8 cellular contexts compared by ENCODE assay signal in the genomic region with DNA sequence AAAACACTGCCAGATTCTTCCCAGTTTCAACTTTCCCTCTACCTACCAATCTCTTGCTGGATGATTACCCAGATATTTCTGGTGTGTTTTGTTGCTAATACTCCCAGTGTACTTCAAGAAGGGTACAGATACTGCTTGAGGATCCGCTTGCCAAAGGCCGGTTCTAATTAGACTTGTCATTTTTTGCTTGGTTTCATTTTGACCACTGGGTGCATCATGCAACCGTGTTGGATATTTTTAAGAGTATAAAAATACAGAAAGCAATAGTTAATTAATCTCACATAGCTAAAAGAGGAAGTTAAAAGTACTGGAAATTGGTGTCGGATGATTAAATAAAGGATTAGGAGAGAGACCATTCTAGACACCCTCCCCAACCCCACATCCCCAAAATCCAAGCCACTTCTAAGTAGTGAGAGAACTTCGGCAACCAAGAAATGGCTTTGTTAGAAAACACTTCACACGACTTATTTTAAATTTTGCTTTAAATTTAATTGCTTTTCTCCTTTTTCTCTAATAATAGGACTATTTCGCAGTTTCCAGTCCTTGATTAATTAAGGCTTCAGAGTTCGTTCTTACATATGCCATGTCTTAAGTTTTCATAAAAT. TPM values are rescaled to one million over a fixed set of nuclear protein-coding genes. Genes with fewer than 3 reads are reported as not detected.
DNase-seq lines count a peak whose midpoint lies in the region; ATAC-seq and TF ChIP-seq lines count a peak whose summit lies in the region.

No MANE protein-coding gene starts in this region.

- no peaks in the 10 kb centered on the region for H3K36me3 Mint-ChIP-seq in activated CD8-positive, alpha-beta T cell treated with anti-CD3 and anti-CD28 coated beads for 36 hours (ENCODE audit: low read depth)

- no peaks in the 10 kb centered on the region for H3K9me3 Mint-ChIP-seq in activated CD8-positive, alpha-beta T cell treated with anti-CD3 and anti-CD28 coated beads for 36 hours

- peaks cover 9% of the 10 kb centered on the region; the same call in 1 of the 2 replicates for H3K4me1 ChIP-seq in iPS-20b (ENCODE audit: insufficient read depth, low read length)

- no peak overlapping the region for H3K27ac ChIP-seq in iPS-20b (ENCODE audit: low read length)
- H3K27ac ChIP-seq in substantia nigra (ENCODE audit: low read depth, low read length, poor library complexity, severe bottlenecking) = peak overlapping the region; percentile 95

- H3K4me3 ChIP-seq in iPS-20b (ENCODE audit: low read length) = peak overlapping the region; percentile 62; the same call in 1 of the 2 replicates

- H3K4me3 Mint-ChIP-seq in activated CD8-positive, alpha-beta T cell treated with anti-CD3 and anti-CD28 coated beads for 36 hours = peak overlapping the region; percentile 88

- DNase-seq in Caki2 (ENCODE audit: low read depth) (peak; percentile 71), HT-29 (ENCODE audit: low spot score) (peak; percentile 18), substantia nigra (lab: John Stamatoyannopoulos, UW) (no peak), NCI-H524 treated with DMSO at 0.1 percent for 48 hours (lab: John Stamatoyannopoulos, UW) (no peak)
- no peak for DNase-seq in activated CD8-positive, alpha-beta T cell treated with anti-CD3 and anti-CD28 coated beads for 36 hours

- TF ChIP-seq CTCF in activated CD8-positive, alpha-beta T cell treated with anti-CD3 and anti-CD28 coated beads for 36 hours (IDR thresholded peaks at IDR 0.05) = no peak

- no peaks in the 10 kb centered on the region for H3K36me3 ChIP-seq in iPS-20b (ENCODE audit: insufficient read depth, low read depth, low read length)

- no peaks in the 10 kb centered on the region for H3K9me3 ChIP-seq in iPS-20b (ENCODE audit: insufficient read depth, low read depth, low read length)

- H3K9ac ChIP-seq in iPS-20b (ENCODE audit: low read depth, low read length) = no peak overlapping the region

- POLR2A ChIA-PET in activated CD8-positive, alpha-beta T cell treated with anti-CD3 and anti-CD28 coated beads for 36 hours (lab: Charles Lee) = interaction anchor here (2.9 to 4.2 kb wide), 2 partner anchors 8 to 11 kb away, joined by 35 to 46 read pairs; partner anchors contain the start of gene FAF1

- H3K27me3 ChIP-seq in iPS-20b (ENCODE audit: insufficient read depth, low read length) = peaks cover 91% of the 10 kb centered on the region

- peaks cover 21% of the 10 kb centered on the region for H3K4me1 Mint-ChIP-seq in activated CD8-positive, alpha-beta T cell treated with anti-CD3 and anti-CD28 coated beads for 36 hours (ENCODE audit: low read depth)

- CTCF ChIA-PET in activated CD8-positive, alpha-beta T cell treated with anti-CD3 and anti-CD28 coated beads for 36 hours (lab: Charles Lee) = interaction anchor here (0.6 to 3.7 kb wide), 3 partner anchors 7 to 38 kb away, joined by 3 to 26 read pairs (median 14); partner anchors contain the start of gene FAF1

- no peak for ATAC-seq in activated CD8-positive, alpha-beta T cell treated with anti-CD3 and anti-CD28 coated beads for 36 hours
- ATAC-seq in HG02623 (IDR thresholded peaks at IDR 0.05; ENCODE audit: unreplicated experiment) (no peak), GM18517 (IDR thresholded peaks at IDR 0.05; ENCODE audit: unreplicated experiment) (no peak)

- H3K27ac Mint-ChIP-seq in activated CD8-positive, alpha-beta T cell treated with anti-CD3 and anti-CD28 coated beads for 36 hours = peak overlapping the region; percentile 96

- intact Hi-C loops in activated CD8-positive, alpha-beta T cell treated with anti-CD3 and anti-CD28 coated beads for 36 hours (cut with micrococcal nuclease) = no loop called here

- in situ Hi-C loops in Caki2 (cut with HindIII; ENCODE audit: low pct_unique_long_range_greater_than_20kb, low sequenced_read_pairs) = no loop called here

- H3K27me3 Mint-ChIP-seq in activated CD8-positive, alpha-beta T cell treated with anti-CD3 and anti-CD28 coated beads for 36 hours = peaks cover 1% of the 10 kb centered on the region

RNA-seq across cellular contexts. Expression of gene CDKN2C, which starts 2.5 kb away (rescaled TPM):
- 123 and 136 TPM in 2 replicates for total RNA-seq in Caki2 (2014; rRNA removed; shearing (Covaris generic); ENCODE audit: low replicate concordance)
- total RNA-seq in HT-29 (2014; rRNA removed; shearing (Covaris generic)) = 11.1 and 14.5 TPM in 2 replicates
- 10 to 100 TPM; 18.4 to 20.7 TPM for total RNA-seq in activated CD8-positive, alpha-beta T cell treated with anti-CD3 and anti-CD28 coated beads for 36 hours

RNA-seq across cellular contexts. Expression of gene FAF1, which starts 7.5 kb away (rescaled TPM):
- total RNA-seq in Caki2 (2014; rRNA removed; shearing (Covaris generic); ENCODE audit: low replicate concordance) = 23.7 and 75.4 TPM in 2 replicates
- 25.9 and 28.5 TPM in 2 replicates for total RNA-seq in HT-29 (2014; rRNA removed; shearing (Covaris generic))
- total RNA-seq in activated CD8-positive, alpha-beta T cell treated with anti-CD3 and anti-CD28 coated beads for 36 hours = 10 to 100 TPM; 82.2 to 87.0 TPM

Comparison
In these comparisons a context has a peak if more than half of its experiments do, and no peak if none do; other contexts are left out.
1. DNase-seq: peak in Caki2 (single experiment) and HT-29 (single experiment); none in activated CD8-positive, alpha-beta T cell treated with anti-CD3 and anti-CD28 coated beads for 36 hours (single experiment), substantia nigra (0 of 49) and NCI-H524 treated with DMSO at 0.1 percent for 48 hours (single experiment).